In genomic region chr1:861714-862113, GRCh38 we compare ENCODE assay signal across 10 cellular contexts.
"Had no signal": no experiment of that assay in that cellular context is flagged by ENCODE, and none has a peak within 500 bp of the region (broad histone marks: within the 10 kb centered on the region; RNA-seq: fewer than 3 reads in every experiment).

No MANE protein-coding gene starts in this region.

- ATAC-seq: HCT116 had no signal

- H3K36me3 ChIP-seq: HAP-1 had no signal

- H3K9ac ChIP-seq: GM23248, KMS-11 had no signal

- H3K4me1 ChIP-seq: HAP-1 had no signal

- H3K4me3 Mint-ChIP-seq: HFFc6 had no signal

- H2AFZ ChIP-seq: GM23248 had no signal

- DNase-seq: GM23248, GOT3, H7, HFFc6, IMR-90, KBM-7 had no signal

- H3K27ac Mint-ChIP-seq: HFFc6 had no signal

- H3K27ac ChIP-seq: GM23248, HL-60, KMS-11 had no signal

- H3K4me3 ChIP-seq: GM23248, HAP-1 had no signal

- H3K9me3 Mint-ChIP-seq: HFFc6 had no signal

- H3K4me2 ChIP-seq: KMS-11 had no signal

- H3K9me3 ChIP-seq: HAP-1 had no signal
